In genomic region chr13:95779522-95779921, GRCh38 we compare ENCODE assay signal across 19 cellular contexts.
"Had no signal": no experiment of that assay in that cellular context is flagged by ENCODE, and none has a peak within 500 bp of the region (broad histone marks: within the 10 kb centered on the region; RNA-seq: fewer than 3 reads in every experiment).

No MANE protein-coding gene starts in this region.

- H3K4me3 ChIP-seq: coronary artery, dorsolateral prefrontal cortex, esophagus muscularis mucosa, gastroesophageal sphincter, heart right ventricle, left lung, lower lobe of right lung, mucosa of descending colon had no signal

- H3K27me3 ChIP-seq: dorsolateral prefrontal cortex, esophagus muscularis mucosa, foreskin keratinocyte, gastroesophageal sphincter, heart right ventricle, left lung had no signal

- H3K27ac Mint-ChIP-seq: mesothelial cell of epicardium; naive B cell; naive thymus-derived CD8-positive, alpha-beta T cell had no signal

- H3K4me1 Mint-ChIP-seq: mesothelial cell of epicardium, naive B cell had no signal

- H3K27ac ChIP-seq: coronary artery, dorsolateral prefrontal cortex, esophagus muscularis mucosa, foreskin keratinocyte, gastroesophageal sphincter, heart right ventricle, left lung, lower lobe of right lung had no signal

- H3K9me3 ChIP-seq: esophagus muscularis mucosa, gastroesophageal sphincter, left lung, lower lobe of right lung, mucosa of descending colon had no signal

- H3K4me3 Mint-ChIP-seq: mesothelial cell of epicardium; naive B cell; naive thymus-derived CD8-positive, alpha-beta T cell had no signal

- ATAC-seq: foreskin keratinocyte; gastroesophageal sphincter; heart right ventricle; left cardiac atrium; left lung; left ventricle myocardium superior; lower lobe of right lung; mucosa of descending colon; naive thymus-derived CD8-positive, alpha-beta T cell had no signal

- DNase-seq: dermis blood vessel endothelial cell; dorsolateral prefrontal cortex; effector CD4-positive, alpha-beta T cell; effector memory CD4-positive, alpha-beta T cell; foreskin keratinocyte; heart right ventricle; hippocampal formation; left cardiac atrium; left lung; left ventricle myocardium superior; lower lobe of right lung; mesenchymal stem cell; mucosa of descending colon; naive B cell; naive thymus-derived CD8-positive, alpha-beta T cell had no signal
